Comparison of ENCODE assay signal across 11 cellular contexts in the genomic region with DNA sequence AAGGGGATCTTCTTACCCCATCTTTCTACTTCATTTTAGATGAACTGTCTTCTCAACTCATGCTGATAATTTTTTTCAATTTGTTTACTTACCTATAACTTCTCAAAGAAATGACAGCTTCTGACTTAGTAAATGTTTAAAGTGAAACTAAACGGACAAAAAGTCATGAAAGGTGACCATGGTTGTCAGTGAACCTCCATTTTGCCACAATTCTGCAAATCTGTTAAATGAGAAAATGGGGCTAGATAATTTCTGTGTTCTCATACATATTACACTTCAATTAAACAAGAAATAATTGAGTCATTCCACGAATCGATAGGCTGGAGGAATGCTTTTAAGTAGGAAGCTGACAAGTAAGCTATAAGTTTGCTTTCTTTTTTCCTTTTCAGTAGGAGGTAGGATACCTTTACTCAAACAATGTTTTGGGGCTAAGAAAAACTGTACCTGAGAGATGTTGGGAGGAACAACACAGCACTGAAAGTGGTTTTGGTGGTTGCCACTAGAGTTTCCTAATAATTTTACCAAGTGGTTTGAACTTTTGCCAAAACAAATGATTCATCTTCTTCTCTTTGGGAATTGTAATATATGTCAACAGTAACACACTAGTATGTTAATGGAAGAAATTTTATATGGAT. TPM values are rescaled to one million over a fixed set of nuclear protein-coding genes. Genes with fewer than 3 reads are reported as not detected.
DNase-seq lines count a peak whose midpoint lies in the region; ATAC-seq and TF ChIP-seq lines count a peak whose summit lies in the region.
"Had no signal": no experiment of that assay in that cellular context is flagged by ENCODE, and none has a peak within 500 bp of the region (broad histone marks: within the 10 kb centered on the region; RNA-seq: fewer than 3 reads in every experiment).

No MANE protein-coding gene starts in this region.

- H3K27ac ChIP-seq in skin epidermis = peak overlapping the region in 9 of 21 experiments; percentile 11 to 63 (median 47)

- no peak for TF ChIP-seq CTCF in fibroblast of villous mesenchyme (IDR thresholded peaks at IDR 0.05; ENCODE audit: insufficient read depth, low read depth, low read length)

- no peak for ATAC-seq in HG03439 (IDR thresholded peaks at IDR 0.05; ENCODE audit: unreplicated experiment)

- DNase-seq in HS-5 (ENCODE audit: low read depth) = peak; percentile 24
- peak; percentile 48 for DNase-seq in RPMI7951 (ENCODE audit: low read depth)
- DNase-seq in fibroblast of villous mesenchyme (ENCODE audit: low read depth) = peak; percentile 6
- DNase-seq in DMS114 treated with DMSO at 0.1 percent for 48 hours (lab: John Stamatoyannopoulos, UW; ENCODE audit: unreplicated experiment) = no peak
- DNase-seq in inferior parietal cortex (ENCODE audit: extremely low spot score) = no peak
- DNase-seq: activated CD4-positive, alpha-beta T cell treated with anti-CD3 and anti-CD28 coated beads for 48 hours; central memory CD4-positive, alpha-beta T cell had no signal

- H3K4me3 ChIP-seq in fibroblast of villous mesenchyme (ENCODE audit: low read depth, low read length) (peak overlapping the region; percentile 4), skin epidermis (peak overlapping the region in 4 of 7 experiments; percentile 6 to 33 (median 12))

RNA-seq across cellular contexts. Expression of gene DYNAP, which starts 17.1 kb away (rescaled TPM):
- not detected in 2 replicates for total RNA-seq in RPMI7951 (2014; rRNA removed; shearing (Covaris generic))
- not detected in 2 replicates for total RNA-seq in fibroblast of villous mesenchyme
- total RNA-seq: mononuclear cell, NCI-H460 had no signal

Comparison
In these comparisons a context has a peak if more than half of its experiments do, and no peak if none do; other contexts are left out.
1. DNase-seq: peak in HS-5 (single experiment), RPMI7951 (single experiment) and fibroblast of villous mesenchyme (single experiment); none in DMS114 treated with DMSO at 0.1 percent for 48 hours (single experiment) and inferior parietal cortex (single experiment).